ENCODE assay signal across 8 cellular contexts in genomic region chr11:32870676-32871075, GRCh38. TPM values are rescaled to one million over a fixed set of nuclear protein-coding genes. Genes with fewer than 3 reads are reported as not detected.
DNase-seq lines count a peak whose midpoint lies in the region; ATAC-seq and TF ChIP-seq lines count a peak whose summit lies in the region.

No MANE protein-coding gene starts in this region.

- intact Hi-C loops in activated naive CD4-positive, alpha-beta T cell treated with anti-CD3 and anti-CD28 coated beads for 36 hours (cut with micrococcal nuclease), result loop anchor here (1.0 kb wide), 1 partner anchor 195 kb away; no protein-coding TSS in a partner anchor

- H3K27ac Mint-ChIP-seq in activated naive CD4-positive, alpha-beta T cell treated with anti-CD3 and anti-CD28 coated beads for 36 hours, result no peak overlapping the region

- H3K27me3 ChIP-seq in osteoblast (ENCODE audit: insufficient read depth, low read length), result peaks cover 3% of the 10 kb centered on the region

- TF ChIP-seq CTCF in osteoblast (IDR thresholded peaks at IDR 0.05; ENCODE audit: extremely low read depth, low read depth, low read length), result peak; percentile 28

- H3K36me3 ChIP-seq in osteoblast (ENCODE audit: insufficient read depth, low read length), result no peaks in the 10 kb centered on the region

- H3K4me1 Mint-ChIP-seq in activated naive CD4-positive, alpha-beta T cell treated with anti-CD3 and anti-CD28 coated beads for 36 hours (ENCODE audit: low read depth), result no peaks in the 10 kb centered on the region

- H2AFZ ChIP-seq in osteoblast (ENCODE audit: low read length), result no peak overlapping the region

- no peak overlapping the region for H3K4me3 ChIP-seq in osteoblast (ENCODE audit: insufficient read depth, low read length)

- CTCF ChIA-PET in activated naive CD4-positive, alpha-beta T cell treated with anti-CD3 and anti-CD28 coated beads for 36 hours (lab: Charles Lee), result interaction anchor here (0.6 kb wide), 1 partner anchor 10 kb away, joined by 4 read pairs; no protein-coding TSS in a partner anchor

- no peak overlapping the region for H3K4me3 Mint-ChIP-seq in activated naive CD4-positive, alpha-beta T cell treated with anti-CD3 and anti-CD28 coated beads for 36 hours

- H3K9me3 Mint-ChIP-seq in activated naive CD4-positive, alpha-beta T cell treated with anti-CD3 and anti-CD28 coated beads for 36 hours, result no peaks in the 10 kb centered on the region

- no peak for ATAC-seq in HG02678 (IDR thresholded peaks at IDR 0.05; ENCODE audit: unreplicated experiment)

- no peaks in the 10 kb centered on the region for H3K9me3 ChIP-seq in osteoblast (ENCODE audit: low read depth, low read length)

- no peak overlapping the region for H3K4me2 ChIP-seq in osteoblast (ENCODE audit: insufficient read depth, low read length)

- no peaks in the 10 kb centered on the region for H3K4me1 ChIP-seq in osteoblast (ENCODE audit: insufficient read depth, low read length)

- DNase-seq in DMS 273 (lab: John Stamatoyannopoulos, UW; ENCODE audit: unreplicated experiment) (peak; percentile 61), DMS 273 treated with DMSO at 0.1 percent for 48 hours (lab: John Stamatoyannopoulos, UW) (no peak), NCI-H1105 (lab: John Stamatoyannopoulos, UW) (peak; percentile 12), osteoblast (ENCODE audit: insufficient read length, low spot score, missing footprints) (no peak), epidermal melanocyte (ENCODE audit: insufficient read length, low spot score) (no peak), NCI-H2107 (lab: John Stamatoyannopoulos, UW) (no peak)
- peak; percentile 46 for DNase-seq in activated naive CD4-positive, alpha-beta T cell treated with anti-CD3 and anti-CD28 coated beads for 36 hours

- no peaks in the 10 kb centered on the region for H4K20me1 ChIP-seq in osteoblast (ENCODE audit: insufficient read depth, low read length)

- no peaks in the 10 kb centered on the region for H3K36me3 Mint-ChIP-seq in activated naive CD4-positive, alpha-beta T cell treated with anti-CD3 and anti-CD28 coated beads for 36 hours (ENCODE audit: low read depth)

- no peak overlapping the region for H3K27ac ChIP-seq in osteoblast (ENCODE audit: low read depth, low read length)

- H3K27me3 Mint-ChIP-seq in activated naive CD4-positive, alpha-beta T cell treated with anti-CD3 and anti-CD28 coated beads for 36 hours (ENCODE audit: low read depth), result peaks cover 7% of the 10 kb centered on the region

- H3K79me2 ChIP-seq in osteoblast (ENCODE audit: insufficient read depth, low read length), result no peaks in the 10 kb centered on the region

RNA-seq across cellular contexts. Expression of gene QSER1, which starts 21.9 kb away (rescaled TPM):
- 10 to 100 TPM; 10.1 to 12.3 TPM for total RNA-seq in activated naive CD4-positive, alpha-beta T cell treated with anti-CD3 and anti-CD28 coated beads for 36 hours
- total RNA-seq in osteoblast, result 25.6 and 28.6 TPM in 2 replicates

RNA-seq across cellular contexts. Expression of gene PRRG4, which starts 40.9 kb away (rescaled TPM):
- under 1 TPM; 0.15 to 0.19 TPM for total RNA-seq in activated naive CD4-positive, alpha-beta T cell treated with anti-CD3 and anti-CD28 coated beads for 36 hours
- 0.29 and 0.36 TPM in 2 replicates for total RNA-seq in osteoblast

Comparison
In these comparisons a context has a peak if more than half of its experiments do, and no peak if none do; other contexts are left out.
1. DNase-seq: peak in DMS 273 (single experiment), NCI-H1105 (single experiment) and activated naive CD4-positive, alpha-beta T cell treated with anti-CD3 and anti-CD28 coated beads for 36 hours (single experiment); none in DMS 273 treated with DMSO at 0.1 percent for 48 hours (single experiment), osteoblast (single experiment), epidermal melanocyte (single experiment) and NCI-H2107 (single experiment).